Comparison of ENCODE assay signal across 1 cellular context in genomic region chr12:6766651-6767300, GRCh38.
TF ChIP-seq lines count a peak whose summit lies in the region.

No MANE protein-coding gene starts in this region.

TF ChIP-seq in endothelial cell of umbilical vein, 7 proteins besides CTCF, POLR2A, EP300 and RAD21:
- TF ChIP-seq MYC (IDR thresholded peaks at IDR 0.05; ENCODE audit: low read depth, low read length) (no peak), EZH2 (IDR thresholded peaks at IDR 0.05; ENCODE audit: borderline replicate concordance, low read depth, low read length, severe bottlenecking) (no peak), JUN (IDR thresholded peaks at IDR 0.05; ENCODE audit: borderline replicate concordance, insufficient read depth, insufficient read length, low read depth) (no peak), POLR2AphosphoS5 (IDR thresholded peaks at IDR 0.05; ENCODE audit: insufficient read depth, low read depth, low read length) (no peak), FOS (IDR thresholded peaks at IDR 0.05; ENCODE audit: borderline replicate concordance, insufficient read depth, low read length) (no peak)
- TF ChIP-seq, protein P1, sequence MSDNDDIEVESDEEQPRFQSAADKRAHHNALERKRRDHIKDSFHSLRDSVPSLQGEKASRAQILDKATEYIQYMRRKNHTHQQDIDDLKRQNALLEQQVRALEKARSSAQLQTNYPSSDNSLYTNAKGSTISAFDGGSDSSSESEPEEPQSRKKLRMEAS (IDR thresholded peaks at IDR 0.05; ENCODE audit: insufficient read depth, insufficient read length) = no peak
